Comparison of ENCODE assay signal across 9 cellular contexts in genomic region chr1:119139857-119140176, GRCh38. TPM values are rescaled to one million over a fixed set of nuclear protein-coding genes. Genes with fewer than 3 reads are reported as not detected.
A peak's percentile ranks its signal among the peaks of the same experiment; 100 is the strongest.
DNase-seq lines count a peak whose midpoint lies in the region; ATAC-seq and TF ChIP-seq lines count a peak whose summit lies in the region.
"Had no signal": no experiment of that assay in that cellular context is flagged by ENCODE, and none has a peak within 500 bp of the region (broad histone marks: within the 10 kb centered on the region; RNA-seq: fewer than 3 reads in every experiment).

No MANE protein-coding gene starts in this region.

- no peak for TF ChIP-seq POLR2A in vagina (IDR thresholded peaks at IDR 0.05)

- H3K9me3 Mint-ChIP-seq in WTC11: no peaks in the 10 kb centered on the region
- H3K9me3 Mint-ChIP-seq: neural crest cell had no signal

- H3K36me3 ChIP-seq in BE2C: no peaks in the 10 kb centered on the region; the same call in 1 of the 2 replicates
- H3K36me3 ChIP-seq in vagina: no peaks in the 10 kb centered on the region

- no peak overlapping the region for H3K27ac Mint-ChIP-seq in WTC11

- H3K27ac ChIP-seq in vagina: peak overlapping the region; percentile 94

- H3K27me3 Mint-ChIP-seq in WTC11 (ENCODE audit: low read depth): no peaks in the 10 kb centered on the region

- POLR2A ChIA-PET in WTC11 (lab: Charles Lee): interaction anchor here (0.6 to 0.9 kb wide), 2 partner anchors 25 to 146 kb away, joined by 3 to 4 read pairs; no protein-coding TSS in a partner anchor

- TF ChIP-seq CTCF in BE2C (IDR thresholded peaks at IDR 0.05; ENCODE audit: low read depth, low read length): peak; percentile 12; the same call in 1 of the 2 replicates
- TF ChIP-seq CTCF in WTC11 (IDR thresholded peaks at IDR 0.05): no peak
- TF ChIP-seq CTCF in vagina (IDR thresholded peaks at IDR 0.05): no peak

- ATAC-seq in GM19043 (IDR thresholded peaks at IDR 0.05; ENCODE audit: low read depth, unreplicated experiment) (peak; percentile 22), HG03196 (IDR thresholded peaks at IDR 0.05; ENCODE audit: unreplicated experiment) (peak; percentile 23), WTC11 (peak; percentile 58), left lobe of liver (peak; percentile 32)

- H3K4me3 ChIP-seq in BE2C (ENCODE audit: low read depth, low read length) (peak overlapping the region; percentile 83), vagina (peak overlapping the region; percentile 52 to 62)

- no peak overlapping the region for H3K4me3 Mint-ChIP-seq in WTC11
- H3K4me3 Mint-ChIP-seq: neural crest cell had no signal

- H3K27me3 ChIP-seq in BE2C (no peaks in the 10 kb centered on the region), vagina (no peaks in the 10 kb centered on the region)

- peaks cover 10% of the 10 kb centered on the region for H3K4me1 Mint-ChIP-seq in WTC11

- H3K9me3 ChIP-seq in BE2C (no peaks in the 10 kb centered on the region), vagina (no peaks in the 10 kb centered on the region)

- H3K4me1 ChIP-seq in BE2C (no peaks in the 10 kb centered on the region), vagina (peaks cover 27% of the 10 kb centered on the region)

- intact Hi-C loops in vagina (cut with DNase I): no loop called here

- DNase-seq in BE2C (no peak), WTC11 (ENCODE audit: low spot score) (no peak), left lobe of liver (ENCODE audit: low spot score) (no peak), vagina (ENCODE audit: extremely low spot score in 2 of 2) (peak in 1 of 2 donors; percentile 93), activated gamma-delta T cell (lab: John Stamatoyannopoulos, UW) (no peak), H4 (ENCODE audit: low spot score) (no peak)

- no peaks in the 10 kb centered on the region for H3K36me3 Mint-ChIP-seq in WTC11

- CTCF ChIA-PET in WTC11 (lab: Charles Lee): interaction anchor here (1.3 to 2.1 kb wide), 6 partner anchors 9 to 508 kb away, joined by 3 to 15 read pairs (median 4); partner anchors contain the start of gene ZNF697

TF ChIP-seq in WTC11, 78 proteins besides CTCF, POLR2A, EP300 and RAD21:
- TF ChIP-seq, protein P1, sequence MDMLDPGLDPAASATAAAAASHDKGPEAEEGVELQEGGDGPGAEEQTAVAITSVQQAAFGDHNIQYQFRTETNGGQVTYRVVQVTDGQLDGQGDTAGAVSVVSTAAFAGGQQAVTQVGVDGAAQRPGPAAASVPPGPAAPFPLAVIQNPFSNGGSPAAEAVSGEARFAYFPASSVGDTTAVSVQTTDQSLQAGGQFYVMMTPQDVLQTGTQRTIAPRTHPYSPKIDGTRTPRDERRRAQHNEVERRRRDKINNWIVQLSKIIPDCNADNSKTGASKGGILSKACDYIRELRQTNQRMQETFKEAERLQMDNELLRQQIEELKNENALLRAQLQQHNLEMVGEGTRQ (CRISPR knock-in tag; IDR thresholded peaks at IDR 0.05): no peak
- TF ChIP-seq, protein P2, sequence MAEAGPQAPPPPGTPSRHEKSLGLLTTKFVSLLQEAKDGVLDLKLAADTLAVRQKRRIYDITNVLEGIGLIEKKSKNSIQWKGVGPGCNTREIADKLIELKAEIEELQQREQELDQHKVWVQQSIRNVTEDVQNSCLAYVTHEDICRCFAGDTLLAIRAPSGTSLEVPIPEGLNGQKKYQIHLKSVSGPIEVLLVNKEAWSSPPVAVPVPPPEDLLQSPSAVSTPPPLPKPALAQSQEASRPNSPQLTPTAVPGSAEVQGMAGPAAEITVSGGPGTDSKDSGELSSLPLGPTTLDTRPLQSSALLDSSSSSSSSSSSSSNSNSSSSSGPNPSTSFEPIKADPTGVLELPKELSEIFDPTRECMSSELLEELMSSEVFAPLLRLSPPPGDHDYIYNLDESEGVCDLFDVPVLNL (CRISPR knock-in tag; IDR thresholded peaks at IDR 0.05; ENCODE audit: borderline replicate concordance, low read depth): no peak
- no peak for TF ChIP-seq ATF1 (CRISPR knock-in tag; IDR thresholded peaks at IDR 0.05)
- no peak for TF ChIP-seq SMAD4 (CRISPR knock-in tag; IDR thresholded peaks at IDR 0.05)
- no peak for TF ChIP-seq TP53 (CRISPR knock-in tag; IDR thresholded peaks at IDR 0.05)
- TF ChIP-seq EMX1 (CRISPR knock-in tag; IDR thresholded peaks at IDR 0.05): no peak
- TF ChIP-seq, protein P3, sequence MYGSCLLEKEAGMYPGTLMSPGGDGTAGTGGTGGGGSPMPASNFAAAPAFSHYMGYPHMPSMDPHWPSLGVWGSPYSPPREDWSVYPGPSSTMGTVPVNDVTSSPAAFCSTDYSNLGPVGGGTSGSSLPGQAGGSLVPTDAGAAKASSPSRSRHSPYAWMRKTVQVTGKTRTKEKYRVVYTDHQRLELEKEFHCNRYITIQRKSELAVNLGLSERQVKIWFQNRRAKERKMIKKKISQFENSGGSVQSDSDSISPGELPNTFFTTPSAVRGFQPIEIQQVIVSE (CRISPR knock-in tag; IDR thresholded peaks at IDR 0.05; ENCODE audit: borderline replicate concordance): no peak
- TF ChIP-seq ESRRA (CRISPR knock-in tag; IDR thresholded peaks at IDR 0.05; ENCODE audit: borderline replicate concordance): no peak
- TF ChIP-seq MXD4 (CRISPR knock-in tag; IDR thresholded peaks at IDR 0.05; ENCODE audit: borderline replicate concordance): no peak
- TF ChIP-seq CREB1 (CRISPR knock-in tag; IDR thresholded peaks at IDR 0.05): no peak
- TF ChIP-seq RORB (CRISPR knock-in tag; IDR thresholded peaks at IDR 0.05): no peak
- TF ChIP-seq NR3C1 (CRISPR knock-in tag; conservative IDR thresholded peaks at IDR 0.05; ENCODE audit: low read depth): no peak
- no peak for TF ChIP-seq ETV6 (CRISPR knock-in tag; IDR thresholded peaks at IDR 0.05)
- no peak for TF ChIP-seq ZNF263 (CRISPR knock-in tag; IDR thresholded peaks at IDR 0.05; ENCODE audit: low read depth)
- TF ChIP-seq GABPB1 (CRISPR knock-in tag; IDR thresholded peaks at IDR 0.05): no peak
- TF ChIP-seq SMAD3 (CRISPR knock-in tag; IDR thresholded peaks at IDR 0.05; ENCODE audit: borderline replicate concordance): no peak
- TF ChIP-seq NFE2L1 (CRISPR knock-in tag; IDR thresholded peaks at IDR 0.05): no peak

RNA-seq across cellular contexts. Expression of gene WARS2, which starts 0.6 kb away (rescaled TPM):
- polyA plus RNA-seq in BE2C (2012; ENCODE audit: insufficient read depth, insufficient read length, low read depth): 14.7 TPM
- 9.3 to 12.2 TPM (median 9.7 TPM) in 3 replicates for total RNA-seq in WTC11 (2021)
- total RNA-seq in left lobe of liver: 4.7 TPM
- total RNA-seq in vagina: 8.3 TPM
- total RNA-seq in H4 (2014; rRNA removed; shearing (Covaris generic)): 15.1 and 21.9 TPM in 2 replicates
